ENCODE assay signal across 15 cellular contexts in genomic region chr22:22109693-22110466, GRCh38.
DNase-seq lines count a peak whose midpoint lies in the region; ATAC-seq, FAIRE-seq and TF ChIP-seq lines count a peak whose summit lies in the region.
"Had no signal": no experiment of that assay in that cellular context is flagged by ENCODE, and none has a peak within 500 bp of the region (broad histone marks: within the 10 kb centered on the region; RNA-seq: fewer than 3 reads in every experiment).

No MANE protein-coding gene starts in this region.

- H2AFZ ChIP-seq in K562 (ENCODE audit: low read depth, low read length), result peak overlapping the region; percentile 82
- H2AFZ ChIP-seq: GM23248 had no signal

- H3K27ac ChIP-seq in K562 (ENCODE audit: extremely low read depth, low read depth, low read length), result peak overlapping the region; percentile 6
- H3K27ac ChIP-seq: body of pancreas, GM23248, lower lobe of right lung had no signal

- no peak for TF ChIP-seq EP300 in K562 (IDR thresholded peaks at IDR 0.05; ENCODE audit: low read length)

- no peak for TF ChIP-seq POLR2A in K562 (conservative IDR thresholded peaks at IDR 0.05)

- peak; percentile 78 for ATAC-seq in K562
- no peak for ATAC-seq in memory B cell (ENCODE audit: low read depth)
- ATAC-seq in GM18861 (IDR thresholded peaks at IDR 0.05; ENCODE audit: unreplicated experiment), result no peak
- ATAC-seq: body of pancreas had no signal

- H4K20me1 ChIP-seq in K562 (replicated peaks; ENCODE audit: control insufficient read depth, insufficient read depth, low read length), result no peaks in the 10 kb centered on the region

- H3K4me3 Mint-ChIP-seq in Caco-2 (ENCODE audit: unreplicated experiment) (peak overlapping the region; percentile 41), HFFc6 (no peak overlapping the region), memory B cell (no peak overlapping the region)
- H3K4me3 Mint-ChIP-seq: CD4-positive, CD25-positive, alpha-beta regulatory T cell had no signal

- H3K27ac Mint-ChIP-seq in Caco-2 (ENCODE audit: unreplicated experiment), result no peak overlapping the region
- H3K27ac Mint-ChIP-seq in HFFc6, result no peak overlapping the region
- H3K27ac Mint-ChIP-seq in memory B cell, result peak overlapping the region; percentile 83

- DNase-seq in Caco-2 (peak in 1 of 2 experiments; percentile 20), HFFc6 (no peak), K562 (ENCODE audit: extremely low read depth in 1 of 4, low spot score in 3 of 4) (peak; percentile 76 to 89 (median 80)), memory B cell (ENCODE audit: low spot score in 2 of 2) (no peak), DMS79 (lab: John Stamatoyannopoulos, UW) (no peak), H4 (ENCODE audit: low spot score) (no peak), SW480 (ENCODE audit: low spot score) (no peak)
- DNase-seq: activated CD4-positive, alpha-beta T cell treated with anti-CD3 and anti-CD28 coated beads, Interleukin-2, amount 50 U/mL, for 4 hours; body of pancreas; CD4-positive, CD25-positive, alpha-beta regulatory T cell; GM23248; lower lobe of right lung; NCI-H446; Peyer's patch had no signal

- H3K4me1 Mint-ChIP-seq in Caco-2 (ENCODE audit: low read depth, unreplicated experiment), result no peaks in the 10 kb centered on the region
- peaks cover 15% of the 10 kb centered on the region for H3K4me1 Mint-ChIP-seq in HFFc6 (ENCODE audit: low read depth)
- H3K4me1 Mint-ChIP-seq in memory B cell, result peaks cover 40% of the 10 kb centered on the region

- POLR2A ChIA-PET in Caco-2 (lab: Charles Lee), result no interaction called here
- POLR2A ChIA-PET in K562 (lab: Yijun Ruan, JAX), result interaction anchor here (0.6 to 5.1 kb wide), 13 partner anchors 9 to 128 kb away, joined by 3 to 47 read pairs (median 9); partner anchors contain the start of gene TOP3B

- no peaks in the 10 kb centered on the region for H3K27me3 Mint-ChIP-seq in Caco-2 (ENCODE audit: insufficient read depth, unreplicated experiment)
- peaks cover 7% of the 10 kb centered on the region; the same call in 1 of the 2 replicates for H3K27me3 Mint-ChIP-seq in HFFc6 (ENCODE audit: insufficient read depth)
- H3K27me3 Mint-ChIP-seq in memory B cell, result no peaks in the 10 kb centered on the region

- TF ChIP-seq RAD21 in K562 (CRISPR knock-in tag; conservative IDR thresholded peaks at IDR 0.05 in 1 of 2, IDR thresholded peaks at IDR 0.05 in 1 of 2), result peak in 1 of 2 experiments; percentile 22; a peak in 1 of 4 replicates

- H3K9me1 ChIP-seq in K562 (ENCODE audit: control insufficient read depth, insufficient read depth, low read length), result no peaks in the 10 kb centered on the region

- H3K4me3 ChIP-seq in Caco-2 (ENCODE audit: low read depth, low read length) (no peak overlapping the region), K562 (no peak overlapping the region)
- H3K4me3 ChIP-seq: body of pancreas, GM23248, lower lobe of right lung, Peyer's patch had no signal

- H3K9me3 Mint-ChIP-seq in Caco-2 (ENCODE audit: unreplicated experiment), result no peaks in the 10 kb centered on the region
- no peaks in the 10 kb centered on the region for H3K9me3 Mint-ChIP-seq in HFFc6
- H3K9me3 Mint-ChIP-seq in memory B cell, result no peaks in the 10 kb centered on the region

- in situ Hi-C loops in K562 (cut with MboI), result loop anchor here (5.0 kb wide), 1 partner anchor 52 kb away; no protein-coding TSS in a partner anchor

- H3K9me3 ChIP-seq in Caco-2, result no peaks in the 10 kb centered on the region
- no peaks in the 10 kb centered on the region for H3K9me3 ChIP-seq in K562 (replicated peaks; ENCODE audit: control insufficient read depth, insufficient read depth, low read depth, low read length)
- H3K9me3 ChIP-seq: body of pancreas, lower lobe of right lung, Peyer's patch had no signal

- TF ChIP-seq CTCF in Caco-2 (IDR thresholded peaks at IDR 0.05; ENCODE audit: insufficient read depth in 1 of 2, low read depth in 1 of 2, low read length in 1 of 2, severe bottlenecking in 1 of 2, unreplicated experiment in 1 of 2) (peak; percentile 45 to 74), HFFc6 (IDR thresholded peaks at IDR 0.05) (0 out of 2 replicates have a peak, but pooled peaks have one; percentile 12), K562 (IDR thresholded peaks at IDR 0.05 in 2 of 3, conservative IDR thresholded peaks at IDR 0.05 in 1 of 3; ENCODE audit: insufficient read depth in 2 of 3, low read depth in 1 of 3, low read length in 3 of 3) (no peak)

- H3K9ac ChIP-seq in K562 (ENCODE audit: insufficient read depth in 1 of 2, low read depth in 2 of 2, low read length in 2 of 2), result peak overlapping the region in 1 of 2 experiments; percentile 37; a peak in 2 of 4 replicates
- H3K9ac ChIP-seq: GM23248 had no signal

- WGBS in K562 (ENCODE audit: insufficient coverage, low coverage, missing lambda C conversion rate), result 18% methylated on average over 4 of the region's 4 CpGs

- no peaks in the 10 kb centered on the region for H3K36me3 Mint-ChIP-seq in Caco-2 (ENCODE audit: insufficient read depth, unreplicated experiment)
- no peaks in the 10 kb centered on the region for H3K36me3 Mint-ChIP-seq in HFFc6 (ENCODE audit: low read depth)
- H3K36me3 Mint-ChIP-seq in memory B cell, result peaks cover 1% of the 10 kb centered on the region
- H3K36me3 Mint-ChIP-seq: CD4-positive, CD25-positive, alpha-beta regulatory T cell had no signal

- H3K36me3 ChIP-seq in Caco-2 (ENCODE audit: control insufficient read depth, insufficient read depth, low read length), result no peaks in the 10 kb centered on the region
- H3K36me3 ChIP-seq in K562 (ENCODE audit: control insufficient read depth, insufficient read depth, low read length), result no peaks in the 10 kb centered on the region
- H3K36me3 ChIP-seq: lower lobe of right lung, Peyer's patch had no signal

- CTCF ChIA-PET in Caco-2 (lab: Charles Lee), result interaction anchor here (0.6 to 1.7 kb wide), 2 partner anchors 79 to 642 kb away, joined by 3 to 4 read pairs; no protein-coding TSS in a partner anchor
- CTCF ChIA-PET in K562 (lab: Yijun Ruan, JAX; ENCODE audit: low intra/inter-chr PET ratio), result interaction anchor here (0.5 to 2.0 kb wide), 5 partner anchors 47 to 1104 kb away, joined by 3 to 9 read pairs (median 5); no protein-coding TSS in a partner anchor

- no peaks in the 10 kb centered on the region for H3K27me3 ChIP-seq in Caco-2 (replicated peaks; ENCODE audit: control insufficient read depth, insufficient read depth, low read length)
- peaks cover 0 to 2% of the 10 kb centered on the region in 2 experiments; a peak in 1 of 5 replicates for H3K27me3 ChIP-seq in K562 (ENCODE audit: control insufficient read depth in 2 of 2, insufficient read depth in 2 of 2, low read length in 2 of 2)
- H3K27me3 ChIP-seq: body of pancreas, Peyer's patch had no signal

- peak overlapping the region; percentile 58 for H3K4me2 ChIP-seq in K562 (ENCODE audit: insufficient read depth, low read length)

- H3K4me1 ChIP-seq in Caco-2 (no peaks in the 10 kb centered on the region), K562 (replicated peaks in 1 of 2; ENCODE audit: control insufficient read depth in 2 of 2, insufficient read depth in 2 of 2, low read length in 2 of 2) (peaks cover 13 to 36% of the 10 kb centered on the region in 2 experiments; a peak in 4 of 5 replicates)
- H3K4me1 ChIP-seq: body of pancreas, lower lobe of right lung, Peyer's patch had no signal

- H3K79me2 ChIP-seq in K562 (ENCODE audit: control insufficient read depth, insufficient read depth, low read length), result no peaks in the 10 kb centered on the region

- FAIRE-seq in K562 (lab: Jason Lieb, UNC), result peak; percentile 75

- intact Hi-C loops in Caco-2 (cut with micrococcal nuclease; ENCODE audit: unreplicated experiment), result no loop called here
- intact Hi-C loops in K562 (cut with micrococcal nuclease), result loop anchor here (2.0 to 5.0 kb wide), 2 partner anchors 42 to 85 kb away; no protein-coding TSS in a partner anchor

- no TSS peak for BruUV-seq in Caco-2 (replicated peaks; lab: Mats Ljungman, UMichigan)
- no TSS peak for BruUV-seq in K562 (replicated peaks; lab: Mats Ljungman, UMichigan)

TF ChIP-seq in K562, 482 proteins besides CTCF, POLR2A, EP300 and RAD21 (continues in another document):
- TF ChIP-seq ARID2 (IDR thresholded peaks at IDR 0.05) (no peak), BRF1 (IDR thresholded peaks at IDR 0.05; ENCODE audit: borderline replicate concordance, extremely low read depth, insufficient read length) (no peak), SRF (CRISPR knock-in tag; IDR thresholded peaks at IDR 0.05) (peak in 1 of 2 experiments; percentile 33; a peak in 1 of 4 replicates), TEAD4 (IDR thresholded peaks at IDR 0.05; ENCODE audit: low read length) (peak; percentile 32; the same call in 1 of the 2 replicates), TEAD4 (CRISPR knock-in tag; IDR thresholded peaks at IDR 0.05; ENCODE audit: borderline replicate concordance) (no peak), ETV6 (IDR thresholded peaks at IDR 0.05; ENCODE audit: borderline replicate concordance in 1 of 2, low read depth in 2 of 2, low read length in 1 of 2) (no peak), ETV6 (CRISPR knock-in tag; IDR thresholded peaks at IDR 0.05; ENCODE audit: borderline replicate concordance) (no peak), PTRF (tag; IDR thresholded peaks at IDR 0.05) (no peak), PREB (CRISPR knock-in tag; IDR thresholded peaks at IDR 0.05) (peak; percentile 85; the same call in 1 of the 2 replicates), NCOR1 (IDR thresholded peaks at IDR 0.05) (no peak), ARID3B (CRISPR knock-in tag; IDR thresholded peaks at IDR 0.05; ENCODE audit: borderline replicate concordance) (0 out of 2 replicates have a peak, but pooled peaks have one; percentile 78), CBX2 (IDR thresholded peaks at IDR 0.05; ENCODE audit: insufficient read depth, low read length, poor library complexity, severe bottlenecking) (no peak)

Comparison
In these comparisons a context has a peak if more than half of its experiments do, and no peak if none do; other contexts are left out.
1. DNase-seq: peak in K562 (4 of 4); none in HFFc6 (single experiment), memory B cell (0 of 2), DMS79 (single experiment), H4 (single experiment) and SW480 (single experiment).
2. CTCF ChIP-seq: peak in Caco-2 (2 of 2) and HFFc6 (single experiment); none in K562 (0 of 3).